In genomic region chr16:32284800-32285796, GRCh38 we compare ENCODE assay signal across 4 cellular contexts. TPM values are rescaled to one million over a fixed set of nuclear protein-coding genes. Genes with fewer than 3 reads are reported as not detected.
"Had no signal": no experiment of that assay in that cellular context is flagged by ENCODE, and none has a peak within 500 bp of the region (broad histone marks: within the 10 kb centered on the region; RNA-seq: fewer than 3 reads in every experiment).

No MANE protein-coding gene starts in this region.

RNA-seq across cellular contexts. Expression of gene TP53TG3D, which starts 32.0 kb away (rescaled TPM):
- total RNA-seq: activated T-helper 2 cell treated with anti-CD3 and anti-CD28 coated beads, Interferon-gamma antibody, Interleukin-2, Interleukin-4, amounts not matched to agents 10 μg/mL and 5 μg/mL and 100 μg/mL, durations not matched to agents 14 hours and 24 hours and 36 hours; endodermal cell; urinary bladder; WTC11 had no signal
